8 cellular contexts compared by ENCODE assay signal in genomic region chr2:223957092-223957851, GRCh38.
A peak's percentile ranks its signal among the peaks of the same experiment; 100 is the strongest.
DNase-seq lines count a peak whose midpoint lies in the region; ATAC-seq lines count a peak whose summit lies in the region.

Gene MRPL44 (plus strand): TSS chr2:223957463. CDS start chr2:223957473, 10 bp downstream.

- peak within 1 kb of the TSS; percentile 96 for H3K4me3 Mint-ChIP-seq in central memory CD8-positive, alpha-beta T cell

- peaks cover 40% of the 10 kb centered on the region for H3K4me1 Mint-ChIP-seq in central memory CD8-positive, alpha-beta T cell

- peaks cover 18% of the 10 kb centered on the region for H3K36me3 Mint-ChIP-seq in central memory CD8-positive, alpha-beta T cell (ENCODE audit: insufficient read depth)

- H3K27ac Mint-ChIP-seq in central memory CD8-positive, alpha-beta T cell (ENCODE audit: low read depth) = peak within 1 kb of the TSS; percentile 96

- ATAC-seq in GM19023 (IDR thresholded peaks at IDR 0.05; ENCODE audit: unreplicated experiment) (peak; percentile 91), HG03280 (IDR thresholded peaks at IDR 0.05; ENCODE audit: unreplicated experiment) (peak; percentile 91)
- peak; percentile 100 for ATAC-seq in central memory CD8-positive, alpha-beta T cell (replicated peaks; ENCODE audit: extremely low read depth, poor library complexity, severe bottlenecking)

- DNase-seq in AG08396 (ENCODE audit: low spot score) (peak; percentile 95), NCI-H446 (lab: John Stamatoyannopoulos, UW) (peak; percentile 86 to 96), iris pigment epithelial cell (ENCODE audit: low read depth) (peak; percentile 95)
- peak; percentile 94 for DNase-seq in activated CD4-positive, CD25-positive, alpha-beta regulatory T cell treated with anti-CD3 and anti-CD28 coated beads, Interleukin-2, amount 50 U/mL, for 16 hours (ENCODE audit: low read depth, low spot score)
- peak; percentile 95 to 100 for DNase-seq in central memory CD8-positive, alpha-beta T cell (ENCODE audit: low spot score in 2 of 2)
- DNase-seq in stimulated activated CD4-positive, alpha-beta T cell treated with anti-CD3 and anti-CD28 coated beads, Interleukin-12 subunit alpha, Interleukin-12 subunit beta, amount 100 ng/mL, for 4 hours = peak; percentile 97

- H3K27me3 Mint-ChIP-seq in central memory CD8-positive, alpha-beta T cell = no peaks in the 10 kb centered on the region

- no peaks in the 10 kb centered on the region for H3K9me3 Mint-ChIP-seq in central memory CD8-positive, alpha-beta T cell

Comparison
In these comparisons a context has a peak if more than half of its experiments do, and no peak if none do; other contexts are left out.
1. Peak in every context shown above with its lines: DNase-seq and ATAC-seq.